ENCODE assay signal across 26 cellular contexts in the genomic region with DNA sequence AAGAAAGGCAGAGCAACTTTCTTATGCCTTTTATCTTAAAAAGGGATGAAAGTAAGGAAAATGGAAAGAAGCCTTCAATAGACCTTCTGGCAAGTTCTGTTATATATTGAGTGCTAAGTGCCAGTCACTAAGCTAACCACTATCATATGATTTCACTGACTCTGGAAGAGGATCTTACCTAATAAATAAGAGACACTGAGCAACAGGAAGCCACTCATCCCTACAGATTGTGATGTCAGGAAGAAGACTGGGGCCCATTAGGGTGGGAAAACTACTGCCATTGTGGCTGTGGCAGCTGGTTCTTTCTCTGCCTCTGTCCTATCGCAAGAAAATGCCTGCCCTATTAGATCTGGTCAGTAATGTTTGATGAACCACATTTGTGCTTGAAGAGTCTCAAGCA.
"Had no signal": no experiment of that assay in that cellular context is flagged by ENCODE, and none has a peak within 500 bp of the region (broad histone marks: within the 10 kb centered on the region; RNA-seq: fewer than 3 reads in every experiment).

No MANE protein-coding gene starts in this region.

- ATAC-seq: body of pancreas; gastrocnemius medialis; left lung; lower lobe of right lung; natural killer cell treated with Interleukin-12 subunit alpha and Interleukin-12 subunit beta and Interleukin-15 and Interleukin-18, amount 100 ng/mL, for 72 hours; sciatic nerve; stimulated activated naive CD8-positive, alpha-beta T cell treated with anti-CD3 and anti-CD28 coated beads, Interleukin-15, Interleukin-2, amounts not matched to agents 100 U/mL and 50 U/mL, for 24 hours had no signal

- H3K9me3 ChIP-seq: adrenal gland, body of pancreas, esophagus squamous epithelium, gastrocnemius medialis, left lung, lower lobe of right lung, thoracic aorta had no signal

- H3K4me3 ChIP-seq: adrenal gland, body of pancreas, esophagus squamous epithelium, gastrocnemius medialis, left lung, lower lobe of right lung, skin epidermis, thoracic aorta had no signal

- H3K36me3 ChIP-seq: adrenal gland, gastrocnemius medialis, left lung, lower lobe of right lung, thoracic aorta had no signal

- DNase-seq: activated B cell treated with CpG ODN at 0.5 μM for 24 hours; activated CD4-positive, alpha-beta T cell treated with anti-CD3 and anti-CD28 coated beads for 4 hours; activated CD4-positive, alpha-beta T cell treated with anti-CD3 and anti-CD28 coated beads, Interleukin-2, amount 50 U/mL, for 4 hours; activated CD8-positive, alpha-beta memory T cell treated with anti-CD3 and anti-CD28 coated beads for 24 hours; activated effector memory CD4-positive, alpha-beta T cell treated with Interleukin-2 at 50 U/mL for 16 hours; activated naive CD4-positive, alpha-beta T cell treated with anti-CD3 and anti-CD28 coated beads for 36 hours; activated naive CD8-positive, alpha-beta T cell treated with anti-CD3 and anti-CD28 coated beads for 36 hours; adrenal gland; aorta; body of pancreas; dermis blood vessel endothelial cell; effector CD4-positive, alpha-beta T cell; esophagus squamous epithelium; gastrocnemius medialis; glutamatergic neuron; left lung; lower lobe of right lung; mesendoderm; stimulated activated CD4-positive, alpha-beta T cell treated with anti-CD3 and anti-CD28 coated beads, Interleukin-12 subunit alpha, Interleukin-12 subunit beta, amount 100 ng/mL, for 4 hours; stimulated activated CD4-positive, alpha-beta T cell treated with anti-CD3 and anti-CD28 coated beads, Interleukin-4, amount 100 ng/mL, for 1 hour; stimulated activated naive CD8-positive, alpha-beta T cell treated with anti-CD3 and anti-CD28 coated beads, Interleukin-15, Interleukin-2, amounts not matched to agents 100 U/mL and 50 U/mL, for 24 hours; trophoblast cell had no signal

- H3K27ac ChIP-seq: adrenal gland, body of pancreas, esophagus squamous epithelium, gastrocnemius medialis, left lung, lower lobe of right lung, skin epidermis, thoracic aorta had no signal

- H3K4me1 ChIP-seq: adrenal gland, body of pancreas, esophagus squamous epithelium, gastrocnemius medialis, left lung, lower lobe of right lung had no signal

- H3K27me3 ChIP-seq: adrenal gland, body of pancreas, esophagus squamous epithelium, gastrocnemius medialis, left lung had no signal
